Comparison of ENCODE assay signal across 8 cellular contexts in the genomic region with DNA sequence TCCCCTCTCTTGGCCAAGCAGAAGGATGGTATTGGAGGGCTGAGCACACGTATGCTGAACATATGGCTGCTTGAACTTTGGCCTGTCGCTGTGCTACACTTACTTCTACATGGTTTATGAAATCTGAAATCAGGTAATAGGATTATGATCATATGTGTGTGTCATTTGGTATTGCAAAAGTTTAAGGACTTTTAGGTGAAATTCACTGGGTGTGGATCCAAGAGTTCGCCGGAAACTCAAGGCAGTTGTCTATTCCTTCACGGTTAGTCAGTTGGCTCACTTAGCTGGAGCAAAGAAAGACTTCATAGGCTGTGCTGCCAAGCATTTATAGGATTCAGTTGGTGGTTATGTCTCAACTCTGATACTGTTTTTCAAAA. TPM values are rescaled to one million over a fixed set of nuclear protein-coding genes. Genes with fewer than 3 reads are reported as not detected.
DNase-seq lines count a peak whose midpoint lies in the region; ATAC-seq and TF ChIP-seq lines count a peak whose summit lies in the region.

No MANE protein-coding gene starts in this region.

- no peak for ATAC-seq in HG03520 (IDR thresholded peaks at IDR 0.05; ENCODE audit: unreplicated experiment)
- ATAC-seq in HG03460 (IDR thresholded peaks at IDR 0.05; ENCODE audit: unreplicated experiment), result no peak

- H3K4me1 ChIP-seq in endodermal cell (ENCODE audit: control insufficient read depth, insufficient read depth, low read length), result no peaks in the 10 kb centered on the region
- peaks cover 5% of the 10 kb centered on the region for H3K4me1 ChIP-seq in neuron (ENCODE audit: insufficient read depth, low read length)

- H3K4me1 Mint-ChIP-seq in endodermal cell, result peaks cover 26% of the 10 kb centered on the region

- H3K9me3 Mint-ChIP-seq in endodermal cell, result no peaks in the 10 kb centered on the region

- H3K27me3 Mint-ChIP-seq in endodermal cell (ENCODE audit: insufficient read depth), result no peaks in the 10 kb centered on the region

- H3K27ac Mint-ChIP-seq in endodermal cell, result peak overlapping the region; percentile 37

- 78 to 88% methylated on average over 5 of the region's 5 CpGs for WGBS in endodermal cell (ENCODE audit: insufficient coverage in 1 of 2, insufficient read length in 1 of 2), 2 experiments

- no peaks in the 10 kb centered on the region for H3K27me3 ChIP-seq in endodermal cell (ENCODE audit: control insufficient read depth, insufficient read depth, low read length, poor library complexity, severe bottlenecking)
- no peaks in the 10 kb centered on the region for H3K27me3 ChIP-seq in neuron (ENCODE audit: insufficient read depth, low read length)

- no peaks in the 10 kb centered on the region for H3K9me3 ChIP-seq in endodermal cell (ENCODE audit: control insufficient read depth, low read length)
- H3K9me3 ChIP-seq in neuron (ENCODE audit: low read length), result no peaks in the 10 kb centered on the region

- peak overlapping the region; percentile 70 for H3K4me3 Mint-ChIP-seq in endodermal cell

- H2AFZ ChIP-seq in neuron (ENCODE audit: low read depth, low read length), result no peak overlapping the region

- DNase-seq in GM04504 (ENCODE audit: low read depth) (peak; percentile 46), RPMI8226 (peak; percentile 47), endodermal cell (no peak), SW480 (ENCODE audit: low spot score) (no peak)

- peak overlapping the region; percentile 94; the same call in 1 of the 2 replicates for H3K27ac ChIP-seq in 22Rv1
- H3K27ac ChIP-seq in endodermal cell (ENCODE audit: low read depth, low read length), result no peak overlapping the region

- TF ChIP-seq CTCF in 22Rv1 (IDR thresholded peaks at IDR 0.05) (no peak), endodermal cell (conservative IDR thresholded peaks at IDR 0.05) (no peak)

- H3K36me3 Mint-ChIP-seq in endodermal cell (ENCODE audit: low read depth), result peaks cover 8% of the 10 kb centered on the region

- H3K9ac ChIP-seq in endodermal cell (ENCODE audit: extremely low read depth, low read length, poor library complexity, severe bottlenecking), result peak overlapping the region; percentile 70

- peaks cover 9% of the 10 kb centered on the region for H3K36me3 ChIP-seq in endodermal cell (ENCODE audit: control insufficient read depth, insufficient read depth, low read length)
- H3K36me3 ChIP-seq in neuron (ENCODE audit: insufficient read depth, low read length), result peaks cover 7% of the 10 kb centered on the region

- H3K4me3 ChIP-seq in endodermal cell (ENCODE audit: low read length) (peak overlapping the region; percentile 90), neuron (ENCODE audit: low read length) (peak overlapping the region; percentile 85)

RNA-seq across cellular contexts. Expression of a gene that starts 0.9 kb away (rescaled TPM):
- 10 to 100 TPM; 36.4 to 39.4 TPM for total RNA-seq in endodermal cell
- 33.2 TPM for polyA plus RNA-seq in endodermal cell (2013, experiment 1 of 2)
- 34.8 TPM for polyA plus RNA-seq in endodermal cell (2013, experiment 2 of 2)

Comparison
In these comparisons a context has a peak if more than half of its experiments do, and no peak if none do; other contexts are left out.
1. DNase-seq: peak in GM04504 (single experiment) and RPMI8226 (single experiment); none in endodermal cell (single experiment) and SW480 (single experiment).